Comparison of ENCODE assay signal across 11 cellular contexts in genomic region chr12:106126441-106127288, GRCh38. TPM values are rescaled to one million over a fixed set of nuclear protein-coding genes. Genes with fewer than 3 reads are reported as not detected.
DNase-seq lines count a peak whose midpoint lies in the region; ATAC-seq and TF ChIP-seq lines count a peak whose summit lies in the region.
"Had no signal": no experiment of that assay in that cellular context is flagged by ENCODE, and none has a peak within 500 bp of the region (broad histone marks: within the 10 kb centered on the region; RNA-seq: fewer than 3 reads in every experiment).

No MANE protein-coding gene starts in this region.

- peaks cover 60% of the 10 kb centered on the region for H3K79me2 ChIP-seq in neural progenitor cell (ENCODE audit: low read depth)

- H3K36me3 ChIP-seq in RWPE2 (ENCODE audit: low read depth) = no peaks in the 10 kb centered on the region
- H3K36me3 ChIP-seq in esophagus muscularis mucosa = no peaks in the 10 kb centered on the region
- no peaks in the 10 kb centered on the region for H3K36me3 ChIP-seq in neural progenitor cell
- H3K36me3 ChIP-seq: WERI-Rb-1 had no signal

- peaks cover 63% of the 10 kb centered on the region for H4K20me1 ChIP-seq in neural progenitor cell (ENCODE audit: low read depth)

- 100% methylated on average over 1 of the region's 1 CpG for WGBS in esophagus muscularis mucosa

- peak overlapping the region; percentile 64 for H3K27ac Mint-ChIP-seq in neural progenitor cell
- H3K27ac Mint-ChIP-seq: CD4-positive, alpha-beta T cell had no signal

- peaks cover 19% of the 10 kb centered on the region for H3K36me3 Mint-ChIP-seq in neural progenitor cell

- peaks cover 7% of the 10 kb centered on the region for H3F3A ChIP-seq in neural progenitor cell (ENCODE audit: low read depth)

- peak overlapping the region; percentile 45 for H3K27ac ChIP-seq in RWPE2 (ENCODE audit: poor library complexity, severe bottlenecking)
- peak overlapping the region; percentile 17 to 52 (median 30) for H3K27ac ChIP-seq in esophagus muscularis mucosa (replicated peaks in 1 of 4)
- H3K27ac ChIP-seq in neural progenitor cell = no peak overlapping the region
- H3K27ac ChIP-seq: WERI-Rb-1 had no signal

- ATAC-seq in RWPE2 (ENCODE audit: low read depth) = peak; percentile 55
- ATAC-seq in GM18511 (IDR thresholded peaks at IDR 0.05; ENCODE audit: unreplicated experiment) = no peak
- ATAC-seq in HG02642 (IDR thresholded peaks at IDR 0.05; ENCODE audit: poor library complexity, unreplicated experiment) = no peak
- ATAC-seq in left colon = no peak

- no peak overlapping the region for H3K4me3 Mint-ChIP-seq in neural progenitor cell
- H3K4me3 Mint-ChIP-seq: CD4-positive, alpha-beta T cell had no signal

- H3K27me3 Mint-ChIP-seq in neural progenitor cell (ENCODE audit: insufficient read depth, low read depth) = peaks cover 8% of the 10 kb centered on the region

- DNase-seq in DMS53 (lab: John Stamatoyannopoulos, UW) (peak; percentile 80), RWPE2 (ENCODE audit: low spot score) (no peak), esophagus muscularis mucosa (ENCODE audit: extremely low spot score) (no peak), neural progenitor cell (ENCODE audit: low spot score) (no peak), left colon (no peak)
- no peak for DNase-seq in activated CD4-positive, alpha-beta T cell treated with anti-CD3 and anti-CD28 coated beads for 48 hours
- DNase-seq: CD4-positive, alpha-beta T cell; NCI-H1048; WERI-Rb-1 had no signal

- H3K4me1 ChIP-seq in RWPE2 (ENCODE audit: insufficient read depth, poor library complexity, severe bottlenecking) (peaks cover 14% of the 10 kb centered on the region), esophagus muscularis mucosa (peaks cover 21 to 87% (median 56%) of the 10 kb centered on the region in 4 donors), neural progenitor cell (peaks cover 16% of the 10 kb centered on the region)

- H3K4me1 Mint-ChIP-seq in neural progenitor cell = peaks cover 87% of the 10 kb centered on the region

- no peak overlapping the region for H3K4me2 ChIP-seq in neural progenitor cell

- no peaks in the 10 kb centered on the region for H3K9me3 ChIP-seq in RWPE2 (ENCODE audit: severe bottlenecking)
- no peaks in the 10 kb centered on the region for H3K9me3 ChIP-seq in esophagus muscularis mucosa
- H3K9me3 ChIP-seq in neural progenitor cell (ENCODE audit: low read depth) = no peaks in the 10 kb centered on the region

- TF ChIP-seq EP300 in esophagus muscularis mucosa (IDR thresholded peaks at IDR 0.05) = no peak

- no peak overlapping the region for H3K4me3 ChIP-seq in RWPE2 (ENCODE audit: severe bottlenecking)
- no peak overlapping the region for H3K4me3 ChIP-seq in esophagus muscularis mucosa
- H3K4me3 ChIP-seq in neural progenitor cell = no peak overlapping the region

- TF ChIP-seq CTCF in RWPE2 (IDR thresholded peaks at IDR 0.05; ENCODE audit: poor library complexity, severe bottlenecking) (no peak), esophagus muscularis mucosa (IDR thresholded peaks at IDR 0.05) (no peak), neural progenitor cell (IDR thresholded peaks at IDR 0.05) (no peak)

- intact Hi-C loops in esophagus muscularis mucosa (cut with DNase I) (no loop called here), left colon (cut with DNase I, micrococcal nuclease) (no loop called here)

- no peak overlapping the region for H3K9ac ChIP-seq in neural progenitor cell

- no peaks in the 10 kb centered on the region for H3K27me3 ChIP-seq in RWPE2 (ENCODE audit: insufficient read depth, poor library complexity, severe bottlenecking)
- no peaks in the 10 kb centered on the region for H3K27me3 ChIP-seq in esophagus muscularis mucosa
- H3K27me3 ChIP-seq in neural progenitor cell = no peaks in the 10 kb centered on the region

- H2AFZ ChIP-seq in neural progenitor cell (replicated peaks) = no peak overlapping the region

- TF ChIP-seq POLR2A in esophagus muscularis mucosa (IDR thresholded peaks at IDR 0.05; ENCODE audit: low read depth) = no peak

- H3K9me3 Mint-ChIP-seq in neural progenitor cell = no peaks in the 10 kb centered on the region
- H3K9me3 Mint-ChIP-seq: CD4-positive, alpha-beta T cell had no signal

RNA-seq across cellular contexts. Expression of gene NUAK1, which starts 12.1 kb away (rescaled TPM):
- total RNA-seq in esophagus muscularis mucosa = 10 to 100 TPM in 2 of 4 donors, 1 to 10 TPM in 2; 7.1 to 19.8 (median 10.7) TPM
- 11.9 and 18.8 TPM in 2 replicates for total RNA-seq in neural progenitor cell (ENCODE audit: low replicate concordance)
- 1 to 10 TPM; 3.8 to 4.2 TPM for total RNA-seq in left colon
